In the genomic region with DNA sequence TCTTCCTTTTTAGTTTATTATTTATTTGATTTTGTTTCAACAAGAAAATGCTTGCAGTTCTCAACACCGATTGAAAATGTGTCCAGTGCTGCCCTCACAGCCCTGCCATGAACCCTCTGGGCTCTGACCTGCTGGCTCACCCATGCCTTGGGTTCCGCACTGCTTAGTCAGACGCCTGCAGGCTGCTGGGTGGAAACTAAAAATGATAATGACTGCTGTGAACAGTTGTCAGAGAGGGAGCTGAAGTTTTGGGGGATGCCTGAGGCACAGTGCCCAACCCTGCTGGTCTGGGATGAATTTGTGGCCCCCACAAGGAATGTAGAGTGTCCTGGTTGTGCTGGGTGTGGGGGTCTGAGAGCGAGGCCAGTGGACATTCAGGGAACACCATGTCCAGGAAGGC, we compare ENCODE assay signal across 16 cellular contexts. TPM values are rescaled to one million over a fixed set of nuclear protein-coding genes. Genes with fewer than 3 reads are reported as not detected.
DNase-seq lines count a peak whose midpoint lies in the region; ATAC-seq, FAIRE-seq and TF ChIP-seq lines count a peak whose summit lies in the region.
"Had no signal": no experiment of that assay in that cellular context is flagged by ENCODE, and none has a peak within 500 bp of the region (broad histone marks: within the 10 kb centered on the region; RNA-seq: fewer than 3 reads in every experiment).

No MANE protein-coding gene starts in this region.

- no peak overlapping the region for H3K4me3 Mint-ChIP-seq in naive thymus-derived CD4-positive, alpha-beta T cell
- H3K4me3 Mint-ChIP-seq: activated CD4-positive, alpha-beta T cell treated with anti-CD3 and anti-CD28 coated beads for 36 hours; activated naive CD8-positive, alpha-beta T cell treated with anti-CD3 and anti-CD28 coated beads, Interleukin-2, amount 50 U/mL, for 24 hours; T-cell had no signal

- H3K4me1 ChIP-seq in adipocyte (ENCODE audit: control insufficient read depth, insufficient read depth, low read length) = no peaks in the 10 kb centered on the region
- no peaks in the 10 kb centered on the region for H3K4me1 ChIP-seq in foreskin keratinocyte
- H3K4me1 ChIP-seq in naive thymus-derived CD4-positive, alpha-beta T cell (ENCODE audit: control insufficient read depth in 2 of 2, insufficient read depth in 2 of 2, low read length in 2 of 2) = no peaks in the 10 kb centered on the region

- H3K4me1 Mint-ChIP-seq in naive thymus-derived CD4-positive, alpha-beta T cell = no peaks in the 10 kb centered on the region
- H3K4me1 Mint-ChIP-seq: activated CD4-positive, alpha-beta T cell treated with anti-CD3 and anti-CD28 coated beads for 36 hours; activated naive CD8-positive, alpha-beta T cell treated with anti-CD3 and anti-CD28 coated beads, Interleukin-2, amount 50 U/mL, for 24 hours; T-cell had no signal

- H3K27ac Mint-ChIP-seq in naive thymus-derived CD4-positive, alpha-beta T cell = peak overlapping the region in 1 of 9 donors; percentile 22
- H3K27ac Mint-ChIP-seq: activated CD4-positive, alpha-beta T cell treated with anti-CD3 and anti-CD28 coated beads for 36 hours; activated naive CD8-positive, alpha-beta T cell treated with anti-CD3 and anti-CD28 coated beads, Interleukin-2, amount 50 U/mL, for 24 hours; T-cell had no signal

- H3K36me3 ChIP-seq in adipocyte (ENCODE audit: control insufficient read depth, insufficient read depth, low read length, severe bottlenecking) = peaks cover 84% of the 10 kb centered on the region
- no peaks in the 10 kb centered on the region for H3K36me3 ChIP-seq in naive thymus-derived CD4-positive, alpha-beta T cell (ENCODE audit: control insufficient read depth in 2 of 3, insufficient read depth in 3 of 3, low read length in 3 of 3)
- H3K36me3 ChIP-seq: ovary had no signal

- no peak overlapping the region for H3K4me3 ChIP-seq in adipocyte (ENCODE audit: low read length)
- H3K4me3 ChIP-seq in naive thymus-derived CD4-positive, alpha-beta T cell (ENCODE audit: low read length) = no peak overlapping the region
- H3K4me3 ChIP-seq: coronary artery, ovary had no signal

- peak; percentile 65 for FAIRE-seq in H54 (lab: Jason Lieb, UNC)
- FAIRE-seq: frontal cortex had no signal

- TF ChIP-seq POLR2A in H54 (IDR thresholded peaks at IDR 0.05; ENCODE audit: low read depth, low read length) = no peak

- H3K36me3 Mint-ChIP-seq in naive thymus-derived CD4-positive, alpha-beta T cell = peaks cover 0 to 15% (median 4%) of the 10 kb centered on the region in 5 donors

- no peaks in the 10 kb centered on the region for H3K27me3 ChIP-seq in adipocyte (replicated peaks; ENCODE audit: control insufficient read depth, insufficient read depth, low read length)
- H3K27me3 ChIP-seq in foreskin keratinocyte = no peaks in the 10 kb centered on the region
- no peaks in the 10 kb centered on the region for H3K27me3 ChIP-seq in naive thymus-derived CD4-positive, alpha-beta T cell (ENCODE audit: control insufficient read depth in 2 of 2, insufficient read depth in 2 of 2, low read length in 2 of 2)
- H3K27me3 ChIP-seq: ovary had no signal

- TF ChIP-seq CTCF in foreskin keratinocyte (conservative IDR thresholded peaks at IDR 0.05) = no peak

- CTCF ChIA-PET in naive thymus-derived CD4-positive, alpha-beta T cell (lab: Charles Lee) = interaction anchor here (0.6 kb wide), 1 partner anchor 115 kb away, joined by 4 read pairs; no protein-coding TSS in a partner anchor

- no peak overlapping the region for H3K9ac ChIP-seq in adipocyte (ENCODE audit: low read length)

- ATAC-seq in foreskin keratinocyte = peak; percentile 28
- ATAC-seq in HG02642 (IDR thresholded peaks at IDR 0.05; ENCODE audit: poor library complexity, unreplicated experiment) = no peak
- ATAC-seq in naive thymus-derived CD4-positive, alpha-beta T cell = no peak
- ATAC-seq: activated CD4-positive, alpha-beta T cell treated with anti-CD3 and anti-CD28 coated beads for 36 hours; activated naive CD8-positive, alpha-beta T cell treated with anti-CD3 and anti-CD28 coated beads, Interleukin-2, amount 50 U/mL, for 24 hours; T-cell had no signal

- H3K27ac ChIP-seq in foreskin keratinocyte = no peak overlapping the region
- no peak overlapping the region for H3K27ac ChIP-seq in naive thymus-derived CD4-positive, alpha-beta T cell (ENCODE audit: low read depth, low read length)
- H3K27ac ChIP-seq: coronary artery, ovary had no signal

- no peaks in the 10 kb centered on the region for H3K27me3 Mint-ChIP-seq in naive thymus-derived CD4-positive, alpha-beta T cell
- H3K27me3 Mint-ChIP-seq: activated CD4-positive, alpha-beta T cell treated with anti-CD3 and anti-CD28 coated beads for 36 hours; activated naive CD8-positive, alpha-beta T cell treated with anti-CD3 and anti-CD28 coated beads, Interleukin-2, amount 50 U/mL, for 24 hours had no signal

- POLR2A ChIA-PET in naive thymus-derived CD4-positive, alpha-beta T cell (lab: Charles Lee) = no interaction called here

- no peaks in the 10 kb centered on the region for H3K9me3 ChIP-seq in adipocyte (ENCODE audit: control insufficient read depth, low read length)
- H3K9me3 ChIP-seq in naive thymus-derived CD4-positive, alpha-beta T cell (ENCODE audit: control insufficient read depth in 2 of 3, low read length in 3 of 3) = no peaks in the 10 kb centered on the region
- H3K9me3 ChIP-seq: ovary had no signal

- DNase-seq in 8988T = peak; percentile 59
- DNase-seq in H54 (ENCODE audit: insufficient read length, low spot score) = peak; percentile 93
- peak; percentile 66 for DNase-seq in adipocyte (ENCODE audit: low read depth)
- peak in 1 of 2 donors; percentile 34 for DNase-seq in foreskin keratinocyte
- no peak for DNase-seq in activated CD8-positive, alpha-beta memory T cell treated with anti-CD3 and anti-CD28 coated beads, Interleukin-2, amount 50 U/mL, for 48 hours
- no peak for DNase-seq in naive thymus-derived CD4-positive, alpha-beta T cell
- no peak for DNase-seq in posterior vena cava (ENCODE audit: low spot score)
- DNase-seq: activated CD4-positive, alpha-beta T cell treated with anti-CD3 and anti-CD28 coated beads for 36 hours; activated naive CD8-positive, alpha-beta T cell treated with anti-CD3 and anti-CD28 coated beads, Interleukin-2, amount 50 U/mL, for 24 hours; activated T-cell treated with anti-CD3 and anti-CD28 coated beads, Interleukin-2, amount 50 U/mL, for 1 hour; ovary; stimulated activated CD4-positive, alpha-beta T cell treated with anti-CD3 and anti-CD28 coated beads, Interleukin-12 subunit alpha, Interleukin-12 subunit beta, amount 100 ng/mL, for 4 hours; T-cell had no signal

- no peaks in the 10 kb centered on the region for H3K9me3 Mint-ChIP-seq in naive thymus-derived CD4-positive, alpha-beta T cell
- H3K9me3 Mint-ChIP-seq: activated naive CD8-positive, alpha-beta T cell treated with anti-CD3 and anti-CD28 coated beads, Interleukin-2, amount 50 U/mL, for 24 hours; T-cell had no signal

- intact Hi-C loops in naive thymus-derived CD4-positive, alpha-beta T cell (cut with micrococcal nuclease) = no loop called here
- intact Hi-C loops in posterior vena cava (cut with DNase I) = no loop called here

RNA-seq across cellular contexts. Expression of a gene that starts 22.2 kb away (rescaled TPM):
- total RNA-seq in foreskin keratinocyte (not detected in 2 replicates), posterior vena cava (under 1 TPM; 0.14 TPM)
- polyA plus RNA-seq in foreskin keratinocyte = 0.02 TPM in 1 of 2 replicates, not detected in the other
- total RNA-seq in naive thymus-derived CD4-positive, alpha-beta T cell = under 1 TPM in 3 of 5 experiments, not detected in 2; 0.22 to 0.38 (median 0.27) TPM
- under 1 TPM; 0.11 to 0.20 TPM for polyA plus RNA-seq in naive thymus-derived CD4-positive, alpha-beta T cell
- total RNA-seq: activated CD4-positive, alpha-beta T cell treated with anti-CD3 and anti-CD28 coated beads for 36 hours; frontal cortex had no signal

RNA-seq across cellular contexts. Expression of a gene that starts 30.9 kb away (rescaled TPM):
- total RNA-seq in foreskin keratinocyte (28.9 and 33.4 TPM in 2 replicates), posterior vena cava (1 to 10 TPM; 8.7 to 9.1 TPM)
- polyA plus RNA-seq in foreskin keratinocyte = 39.8 and 51.1 TPM in 2 replicates
- total RNA-seq in naive thymus-derived CD4-positive, alpha-beta T cell = 1 to 10 TPM; 7.8 to 9.5 (median 8.6) TPM
- 10 to 100 TPM; 17.0 to 28.7 TPM for polyA plus RNA-seq in naive thymus-derived CD4-positive, alpha-beta T cell

RNA-seq across cellular contexts. Expression of a gene that starts 31.3 kb away (rescaled TPM):
- total RNA-seq in foreskin keratinocyte (not detected in 2 replicates), posterior vena cava (under 1 TPM; 0.09 to 0.14 TPM)
- not detected in 2 replicates for polyA plus RNA-seq in foreskin keratinocyte
- 1 to 10 TPM in 4 of 5 experiments, under 1 TPM in 1; 0.29 to 9.9 (median 4.6) TPM for total RNA-seq in naive thymus-derived CD4-positive, alpha-beta T cell
- 1 to 10 TPM in 1 of 2 donors, under 1 TPM in 1; 0.73 to 1.7 TPM for polyA plus RNA-seq in naive thymus-derived CD4-positive, alpha-beta T cell
- total RNA-seq: frontal cortex had no signal

RNA-seq across cellular contexts. Expression of a gene that starts 50.5 kb away (rescaled TPM):
- total RNA-seq in foreskin keratinocyte (9.2 and 10.8 TPM in 2 replicates), posterior vena cava (1 to 10 TPM; 4.9 to 8.2 TPM)
- polyA plus RNA-seq in foreskin keratinocyte = 16.7 and 18.5 TPM in 2 replicates
- total RNA-seq in naive thymus-derived CD4-positive, alpha-beta T cell = 10 to 100 TPM in 4 of 5 experiments, 1 to 10 TPM in 1; 9.5 to 22.3 (median 10.8) TPM
- 10 to 100 TPM; 16.6 to 20.2 TPM for polyA plus RNA-seq in naive thymus-derived CD4-positive, alpha-beta T cell

Comparison
In these comparisons a context has a peak if more than half of its experiments do, and no peak if none do; other contexts are left out.
1. DNase-seq: peak in 8988T (single experiment), H54 (single experiment) and adipocyte (single experiment); none in activated CD8-positive, alpha-beta memory T cell treated with anti-CD3 and anti-CD28 coated beads, Interleukin-2, amount 50 U/mL, for 48 hours (single experiment), naive thymus-derived CD4-positive, alpha-beta T cell (0 of 9) and posterior vena cava (single experiment).